6 cellular contexts compared by ENCODE assay signal in the genomic region with DNA sequence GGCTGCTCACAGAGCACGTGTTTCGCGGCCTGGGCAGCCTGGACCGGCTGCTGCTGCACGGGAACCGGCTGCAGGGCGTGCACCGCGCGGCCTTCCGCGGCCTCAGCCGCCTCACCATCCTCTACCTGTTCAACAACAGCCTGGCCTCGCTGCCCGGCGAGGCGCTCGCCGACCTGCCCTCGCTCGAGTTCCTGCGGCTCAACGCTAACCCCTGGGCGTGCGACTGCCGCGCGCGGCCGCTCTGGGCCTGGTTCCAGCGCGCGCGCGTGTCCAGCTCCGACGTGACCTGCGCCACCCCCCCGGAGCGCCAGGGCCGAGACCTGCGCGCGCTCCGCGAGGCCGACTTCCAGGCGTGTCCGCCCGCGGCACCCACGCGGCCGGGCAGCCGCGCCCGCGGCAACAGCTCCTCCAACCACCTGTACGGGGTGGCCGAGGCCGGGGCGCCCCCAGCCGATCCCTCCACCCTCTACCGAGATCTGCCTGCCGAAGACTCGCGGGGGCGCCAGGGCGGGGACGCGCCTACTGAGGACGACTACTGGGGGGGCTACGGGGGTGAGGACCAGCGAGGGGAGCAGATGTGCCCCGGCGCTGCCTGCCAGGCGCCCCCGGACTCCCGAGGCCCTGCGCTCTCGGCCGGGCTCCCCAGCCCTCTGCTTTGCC. TPM values are rescaled to one million over a fixed set of nuclear protein-coding genes. Genes with fewer than 3 reads are reported as not detected.
DNase-seq lines count a peak whose midpoint lies in the region; ATAC-seq and TF ChIP-seq lines count a peak whose summit lies in the region.

No MANE protein-coding gene starts in this region.

- peaks cover 35% of the 10 kb centered on the region for H3K4me1 Mint-ChIP-seq in stimulated activated effector memory CD8-positive, alpha-beta T cell treated with anti-CD3 and anti-CD28 coated beads, Interleukin-12 subunit alpha, Interleukin-12 subunit beta, amount 100 ng/mL, for 72 hours

- no peak overlapping the region for H3K27ac ChIP-seq in foreskin keratinocyte

- H3K36me3 Mint-ChIP-seq in stimulated activated effector memory CD8-positive, alpha-beta T cell treated with anti-CD3 and anti-CD28 coated beads, Interleukin-12 subunit alpha, Interleukin-12 subunit beta, amount 100 ng/mL, for 72 hours = no peaks in the 10 kb centered on the region

- peaks cover 53% of the 10 kb centered on the region for H3K27me3 ChIP-seq in foreskin keratinocyte

- H3K27ac Mint-ChIP-seq in stimulated activated effector memory CD8-positive, alpha-beta T cell treated with anti-CD3 and anti-CD28 coated beads, Interleukin-12 subunit alpha, Interleukin-12 subunit beta, amount 100 ng/mL, for 72 hours = peak overlapping the region; percentile 67

- no peaks in the 10 kb centered on the region for H3K4me1 ChIP-seq in foreskin keratinocyte

- DNase-seq in NCI-H748 (lab: John Stamatoyannopoulos, UW; ENCODE audit: unreplicated experiment) = peak; percentile 56
- no peak for DNase-seq in NCI-H748 treated with DMSO at 0.1 percent for 48 hours (lab: John Stamatoyannopoulos, UW)
- DNase-seq in RPMI8226 = peak; percentile 78
- DNase-seq in foreskin keratinocyte = no peak
- DNase-seq in stimulated activated effector memory CD8-positive, alpha-beta T cell treated with anti-CD3 and anti-CD28 coated beads, Interleukin-12 subunit alpha, Interleukin-12 subunit beta, amount 100 ng/mL, for 72 hours (ENCODE audit: low spot score in 2 of 2) = peak in 1 of 2 donors; percentile 63
- DNase-seq in superior temporal gyrus (ENCODE audit: extremely low spot score) = no peak

- ATAC-seq in foreskin keratinocyte = peak; percentile 5
- peak; percentile 56 for ATAC-seq in stimulated activated effector memory CD8-positive, alpha-beta T cell treated with anti-CD3 and anti-CD28 coated beads, Interleukin-12 subunit alpha, Interleukin-12 subunit beta, amount 100 ng/mL, for 72 hours

- H3K9me3 Mint-ChIP-seq in stimulated activated effector memory CD8-positive, alpha-beta T cell treated with anti-CD3 and anti-CD28 coated beads, Interleukin-12 subunit alpha, Interleukin-12 subunit beta, amount 100 ng/mL, for 72 hours = no peaks in the 10 kb centered on the region

- H3K4me3 Mint-ChIP-seq in stimulated activated effector memory CD8-positive, alpha-beta T cell treated with anti-CD3 and anti-CD28 coated beads, Interleukin-12 subunit alpha, Interleukin-12 subunit beta, amount 100 ng/mL, for 72 hours = peak overlapping the region; percentile 71

- no peak for TF ChIP-seq CTCF in foreskin keratinocyte (conservative IDR thresholded peaks at IDR 0.05)

RNA-seq across cellular contexts. Expression of a gene that starts 16.0 kb away (rescaled TPM):
- 0.10 and 0.11 TPM in 2 replicates for total RNA-seq in foreskin keratinocyte
- 0.34 and 0.42 TPM in 2 replicates for polyA plus RNA-seq in foreskin keratinocyte

RNA-seq across cellular contexts. Expression of a gene that starts 39.1 kb away (rescaled TPM):
- 4.3 and 6.2 TPM in 2 replicates for total RNA-seq in foreskin keratinocyte
- polyA plus RNA-seq in foreskin keratinocyte = 3.2 and 5.4 TPM in 2 replicates

RNA-seq across cellular contexts. Expression of a gene that starts 49.4 kb away (rescaled TPM):
- total RNA-seq in foreskin keratinocyte = 69.9 and 95.3 TPM in 2 replicates
- 41.7 and 72.0 TPM in 2 replicates for polyA plus RNA-seq in foreskin keratinocyte

RNA-seq across cellular contexts. Expression of a gene that starts 54.2 kb away (rescaled TPM):
- 42.2 and 88.5 TPM in 2 replicates for total RNA-seq in foreskin keratinocyte
- 120 and 195 TPM in 2 replicates for polyA plus RNA-seq in foreskin keratinocyte

Comparison
In these comparisons a context has a peak if more than half of its experiments do, and no peak if none do; other contexts are left out.
1. DNase-seq: peak in NCI-H748 (single experiment) and RPMI8226 (single experiment); none in NCI-H748 treated with DMSO at 0.1 percent for 48 hours (single experiment), foreskin keratinocyte (0 of 2) and superior temporal gyrus (single experiment).